ENCODE assay signal across 7 cellular contexts in genomic region chr14:64658696-64659317, GRCh38. TPM values are rescaled to one million over a fixed set of nuclear protein-coding genes. Genes with fewer than 3 reads are reported as not detected.
DNase-seq lines count a peak whose midpoint lies in the region; ATAC-seq, FAIRE-seq and TF ChIP-seq lines count a peak whose summit lies in the region.
"Not testable (repeated sequence)": the region's sequence is repeated elsewhere in the genome, so short reads cannot be mapped to it uniquely, and the experiment has no call there.

No MANE protein-coding gene starts in this region.

- intact Hi-C loops in activated T-helper 2 cell treated with anti-CD3 and anti-CD28 coated beads, Interferon-gamma antibody, Interleukin-2, Interleukin-4, amounts not matched to agents 10 μg/mL and 5 μg/mL and 100 μg/mL, durations not matched to agents 14 hours and 24 hours and 36 hours (cut with micrococcal nuclease); K562 (cut with micrococcal nuclease): not testable (repeated sequence)

- H3K27me3 ChIP-seq in CD8-positive, alpha-beta memory T cell (ENCODE audit: insufficient read depth, low read length, poor library complexity, severe bottlenecking); K562 (ENCODE audit: control insufficient read depth in 2 of 2, insufficient read depth in 2 of 2, low read length in 2 of 2); trophoblast cell (ENCODE audit: insufficient read depth, low read length): not testable (repeated sequence)

- in situ Hi-C loops in K562 (cut with MboI), result not testable (repeated sequence)

- H4K12ac ChIP-seq in trophoblast cell (ENCODE audit: low read depth, low read length), result not testable (repeated sequence)

- peak overlapping the region; percentile 45 for H2BK12ac ChIP-seq in trophoblast cell (ENCODE audit: low read length)

- H2AK5ac ChIP-seq in trophoblast cell (ENCODE audit: low read length), result not testable (repeated sequence)

- TF ChIP-seq CTCF in K562 (IDR thresholded peaks at IDR 0.05 in 2 of 3, conservative IDR thresholded peaks at IDR 0.05 in 1 of 3; ENCODE audit: insufficient read depth in 2 of 3, low read depth in 1 of 3, low read length in 3 of 3), result not testable (repeated sequence)

- not testable (repeated sequence) for H3K9ac ChIP-seq in K562 (ENCODE audit: insufficient read depth in 1 of 2, low read depth in 2 of 2, low read length in 2 of 2); trophoblast cell (ENCODE audit: low read length)

- not testable (repeated sequence) for H3K9me3 Mint-ChIP-seq in CD8-positive, alpha-beta memory T cell; T-cell; activated CD4-positive, alpha-beta T cell treated with anti-CD3 and anti-CD28 coated beads, Interleukin-2, amount 10 ng/mL, durations not matched to agents 7 days and 5 days; activated T-helper 2 cell treated with anti-CD3 and anti-CD28 coated beads, Interferon-gamma antibody, Interleukin-2, Interleukin-4, amounts not matched to agents 10 μg/mL and 5 μg/mL and 100 μg/mL, durations not matched to agents 14 hours and 24 hours and 36 hours; memory B cell

- TF ChIP-seq RAD21 in K562 (CRISPR knock-in tag; conservative IDR thresholded peaks at IDR 0.05 in 1 of 2, IDR thresholded peaks at IDR 0.05 in 1 of 2), result not testable (repeated sequence)

- peak overlapping the region; percentile 29 to 84 (median 72) for H3K4me3 Mint-ChIP-seq in CD8-positive, alpha-beta memory T cell
- peak overlapping the region; percentile 42 to 72 (median 65) for H3K4me3 Mint-ChIP-seq in T-cell
- H3K4me3 Mint-ChIP-seq in activated CD4-positive, alpha-beta T cell treated with anti-CD3 and anti-CD28 coated beads, Interleukin-2, amount 10 ng/mL, durations not matched to agents 7 days and 5 days, result peak overlapping the region; percentile 52
- peak overlapping the region; percentile 7 for H3K4me3 Mint-ChIP-seq in activated T-helper 2 cell treated with anti-CD3 and anti-CD28 coated beads, Interferon-gamma antibody, Interleukin-2, Interleukin-4, amounts not matched to agents 10 μg/mL and 5 μg/mL and 100 μg/mL, durations not matched to agents 14 hours and 24 hours and 36 hours (ENCODE audit: low read depth)
- peak overlapping the region; percentile 21 for H3K4me3 Mint-ChIP-seq in memory B cell

- not testable (repeated sequence) for H2BK120ac ChIP-seq in trophoblast cell (ENCODE audit: insufficient read depth, low read length, poor library complexity)

- CTCF ChIA-PET in CD8-positive, alpha-beta memory T cell (lab: Charles Lee); K562 (lab: Yijun Ruan, JAX; ENCODE audit: low intra/inter-chr PET ratio): not testable (repeated sequence)
- CTCF ChIA-PET in T-cell (lab: Charles Lee), result interaction anchor here in 1 of 2 donors (0.6 kb wide), 1 partner anchor 232 kb away, joined by 4 read pairs; no protein-coding TSS in a partner anchor
- CTCF ChIA-PET in activated CD4-positive, alpha-beta T cell treated with anti-CD3 and anti-CD28 coated beads, Interleukin-2, amount 10 ng/mL, durations not matched to agents 7 days and 5 days (lab: Charles Lee), result interaction anchor here (0.6 to 1.6 kb wide), 6 partner anchors 13 to 234 kb away, joined by 3 to 5 read pairs (median 4); no protein-coding TSS in a partner anchor

- peak overlapping the region in 4 of 8 donors; percentile 8 to 42 (median 22) for H3K27ac Mint-ChIP-seq in CD8-positive, alpha-beta memory T cell
- H3K27ac Mint-ChIP-seq in T-cell; activated CD4-positive, alpha-beta T cell treated with anti-CD3 and anti-CD28 coated beads, Interleukin-2, amount 10 ng/mL, durations not matched to agents 7 days and 5 days; activated T-helper 2 cell treated with anti-CD3 and anti-CD28 coated beads, Interferon-gamma antibody, Interleukin-2, Interleukin-4, amounts not matched to agents 10 μg/mL and 5 μg/mL and 100 μg/mL, durations not matched to agents 14 hours and 24 hours and 36 hours; memory B cell: not testable (repeated sequence)

- not testable (repeated sequence) for H3K23ac ChIP-seq in trophoblast cell (ENCODE audit: low read length)

- peak overlapping the region; percentile 34 for H4K91ac ChIP-seq in trophoblast cell (ENCODE audit: low read depth, low read length)

- H3K4me3 ChIP-seq in CD8-positive, alpha-beta memory T cell (ENCODE audit: low read length); K562; trophoblast cell (ENCODE audit: low read depth, low read length): not testable (repeated sequence)

- POLR2A ChIA-PET in CD8-positive, alpha-beta memory T cell (lab: Charles Lee); T-cell (lab: Charles Lee); activated CD4-positive, alpha-beta T cell treated with anti-CD3 and anti-CD28 coated beads, Interleukin-2, amount 10 ng/mL, durations not matched to agents 7 days and 5 days (lab: Charles Lee): not testable (repeated sequence)
- POLR2A ChIA-PET in K562 (lab: Yijun Ruan, JAX), result interaction anchor here (0.6 to 0.8 kb wide), 3 partner anchors 23 to 269 kb away, joined by 3 read pairs; no protein-coding TSS in a partner anchor

- H4K20me1 ChIP-seq in K562 (replicated peaks; ENCODE audit: control insufficient read depth, insufficient read depth, low read length), result not testable (repeated sequence)

- H2BK5ac ChIP-seq in trophoblast cell (ENCODE audit: low read depth, low read length, poor library complexity), result not testable (repeated sequence)

- peaks cover 10 to 22% of the 10 kb centered on the region in 2 donors for H3K27me3 Mint-ChIP-seq in CD8-positive, alpha-beta memory T cell
- peaks cover 6 to 22% of the 10 kb centered on the region in 2 donors for H3K27me3 Mint-ChIP-seq in T-cell
- peaks cover 27% of the 10 kb centered on the region for H3K27me3 Mint-ChIP-seq in activated CD4-positive, alpha-beta T cell treated with anti-CD3 and anti-CD28 coated beads, Interleukin-2, amount 10 ng/mL, durations not matched to agents 7 days and 5 days
- peaks cover 20% of the 10 kb centered on the region for H3K27me3 Mint-ChIP-seq in activated T-helper 2 cell treated with anti-CD3 and anti-CD28 coated beads, Interferon-gamma antibody, Interleukin-2, Interleukin-4, amounts not matched to agents 10 μg/mL and 5 μg/mL and 100 μg/mL, durations not matched to agents 14 hours and 24 hours and 36 hours (ENCODE audit: low read depth)
- H3K27me3 Mint-ChIP-seq in memory B cell, result peaks cover 15% of the 10 kb centered on the region

- not testable (repeated sequence) for H3K14ac ChIP-seq in trophoblast cell (ENCODE audit: low read length)

- ATAC-seq in T-cell (replicated peaks in 1 of 4); K562; memory B cell (ENCODE audit: low read depth): not testable (repeated sequence)

- H3K36me3 Mint-ChIP-seq in CD8-positive, alpha-beta memory T cell; T-cell; activated CD4-positive, alpha-beta T cell treated with anti-CD3 and anti-CD28 coated beads, Interleukin-2, amount 10 ng/mL, durations not matched to agents 7 days and 5 days (ENCODE audit: low read depth); activated T-helper 2 cell treated with anti-CD3 and anti-CD28 coated beads, Interferon-gamma antibody, Interleukin-2, Interleukin-4, amounts not matched to agents 10 μg/mL and 5 μg/mL and 100 μg/mL, durations not matched to agents 14 hours and 24 hours and 36 hours (ENCODE audit: low read depth); memory B cell: not testable (repeated sequence)

- not testable (repeated sequence) for TF ChIP-seq POLR2A in K562 (conservative IDR thresholded peaks at IDR 0.05)

- H3K79me2 ChIP-seq in K562 (ENCODE audit: control insufficient read depth, insufficient read depth, low read length); trophoblast cell (ENCODE audit: control insufficient read depth, insufficient read depth, low read length, poor library complexity): not testable (repeated sequence)

- not testable (repeated sequence) for BruUV-seq in K562 (replicated peaks; lab: Mats Ljungman, UMichigan)

- H3K27ac ChIP-seq in CD8-positive, alpha-beta memory T cell (ENCODE audit: low read depth, low read length); K562 (ENCODE audit: extremely low read depth, low read depth, low read length); trophoblast cell (ENCODE audit: low read depth, low read length): not testable (repeated sequence)

- peaks cover 9 to 11% (median 10%) of the 10 kb centered on the region in 3 donors for H3K4me1 Mint-ChIP-seq in CD8-positive, alpha-beta memory T cell
- H3K4me1 Mint-ChIP-seq in T-cell, result peaks cover 7 to 13% (median 9%) of the 10 kb centered on the region in 3 donors
- peaks cover 18% of the 10 kb centered on the region for H3K4me1 Mint-ChIP-seq in activated CD4-positive, alpha-beta T cell treated with anti-CD3 and anti-CD28 coated beads, Interleukin-2, amount 10 ng/mL, durations not matched to agents 7 days and 5 days
- peaks cover 13% of the 10 kb centered on the region for H3K4me1 Mint-ChIP-seq in activated T-helper 2 cell treated with anti-CD3 and anti-CD28 coated beads, Interferon-gamma antibody, Interleukin-2, Interleukin-4, amounts not matched to agents 10 μg/mL and 5 μg/mL and 100 μg/mL, durations not matched to agents 14 hours and 24 hours and 36 hours (ENCODE audit: low read depth)
- not testable (repeated sequence) for H3K4me1 Mint-ChIP-seq in memory B cell

- not testable (repeated sequence) for H3K4ac ChIP-seq in trophoblast cell (ENCODE audit: low read depth, low read length)

- H3K9me1 ChIP-seq in K562 (ENCODE audit: control insufficient read depth, insufficient read depth, low read length), result not testable (repeated sequence)

- not testable (repeated sequence) for H3K36me3 ChIP-seq in CD8-positive, alpha-beta memory T cell (ENCODE audit: insufficient read depth, low read length); K562 (ENCODE audit: control insufficient read depth, insufficient read depth, low read length); trophoblast cell (ENCODE audit: control insufficient read depth in 1 of 2, insufficient read depth in 2 of 2, low read length in 2 of 2)

- not testable (repeated sequence) for TF ChIP-seq EP300 in K562 (IDR thresholded peaks at IDR 0.05; ENCODE audit: low read length)

- peaks cover 26% of the 10 kb centered on the region for H3K79me1 ChIP-seq in trophoblast cell (ENCODE audit: low read length)

- peak overlapping the region; percentile 32; the same call in 1 of the 2 replicates for H3K4me2 ChIP-seq in K562 (ENCODE audit: insufficient read depth, low read length)
- not testable (repeated sequence) for H3K4me2 ChIP-seq in trophoblast cell (ENCODE audit: low read length)

- H3K4me1 ChIP-seq in CD8-positive, alpha-beta memory T cell (ENCODE audit: insufficient read depth, low read length); K562 (replicated peaks in 1 of 2; ENCODE audit: control insufficient read depth in 2 of 2, insufficient read depth in 2 of 2, low read length in 2 of 2): not testable (repeated sequence)
- peaks cover 10 to 13% of the 10 kb centered on the region in 2 experiments for H3K4me1 ChIP-seq in trophoblast cell (ENCODE audit: control insufficient read depth in 1 of 2, insufficient read depth in 2 of 2, low read length in 2 of 2)

- not testable (repeated sequence) for FAIRE-seq in K562 (lab: Jason Lieb, UNC)

- H2AFZ ChIP-seq in K562 (ENCODE audit: low read depth, low read length); trophoblast cell (ENCODE audit: insufficient read depth, low read length, poor library complexity): not testable (repeated sequence)

- H3K18ac ChIP-seq in trophoblast cell (ENCODE audit: low read length), result not testable (repeated sequence)

- H3K9me3 ChIP-seq in CD8-positive, alpha-beta memory T cell (ENCODE audit: low read length); K562 (replicated peaks; ENCODE audit: control insufficient read depth, insufficient read depth, low read depth, low read length); trophoblast cell (ENCODE audit: insufficient read depth, low read depth, low read length): not testable (repeated sequence)

- not testable (repeated sequence) for H4K8ac ChIP-seq in trophoblast cell (ENCODE audit: low read depth, low read length)

- not testable (repeated sequence) for DNase-seq in CD8-positive, alpha-beta memory T cell; activated CD4-positive, alpha-beta T cell treated with anti-CD3 and anti-CD28 coated beads, Interleukin-2, amount 10 ng/mL, durations not matched to agents 7 days and 5 days; activated T-helper 2 cell treated with anti-CD3 and anti-CD28 coated beads, Interferon-gamma antibody, Interleukin-2, Interleukin-4, amounts not matched to agents 10 μg/mL and 5 μg/mL and 100 μg/mL, durations not matched to agents 14 hours and 24 hours and 36 hours (ENCODE audit: low spot score); memory B cell (ENCODE audit: low spot score in 2 of 2); trophoblast cell
- DNase-seq in T-cell (peak in 1 of 34 experiments; percentile 5), K562 (ENCODE audit: extremely low read depth in 1 of 4, low spot score in 3 of 4) (peak in 1 of 4 experiments; percentile 5)

- 15% methylated on average over 10 of the region's 17 CpGs for WGBS in K562 (ENCODE audit: insufficient coverage, low coverage, missing lambda C conversion rate)
- no CpG with 5 or more reads among the region's 17 CpGs for WGBS in trophoblast cell (ENCODE audit: extremely low coverage, insufficient coverage, insufficient read length)

RNA-seq across cellular contexts. Expression of gene PLEKHG3, which starts 45.4 kb away (rescaled TPM):
- total RNA-seq in CD8-positive, alpha-beta memory T cell, result 1 to 10 TPM; 4.9 to 5.0 TPM
- polyA plus RNA-seq in CD8-positive, alpha-beta memory T cell, result 61.1 TPM
- total RNA-seq in T-cell, result 10 to 100 TPM; 12.4 to 58.2 (median 27.3) TPM
- total RNA-seq in activated CD4-positive, alpha-beta T cell treated with anti-CD3 and anti-CD28 coated beads, Interleukin-2, amount 10 ng/mL, durations not matched to agents 7 days and 5 days, result 10 to 100 TPM; 36.0 to 39.5 TPM
- 1.0 and 1.9 TPM in 2 replicates for total RNA-seq in activated T-helper 2 cell treated with anti-CD3 and anti-CD28 coated beads, Interferon-gamma antibody, Interleukin-2, Interleukin-4, amounts not matched to agents 10 μg/mL and 5 μg/mL and 100 μg/mL, durations not matched to agents 14 hours and 24 hours and 36 hours
- total RNA-seq in K562 (2011; cell fraction: chromatin; rRNA removed; ENCODE audit: low replicate concordance), result 0.07 TPM in 1 of 2 replicates, not detected in the other
- not detected in 2 replicates for total RNA-seq in K562 (2011; cell fraction: nucleolus; rRNA removed)
- total RNA-seq in K562 (2011; cell fraction: nucleoplasm; rRNA removed), result not detected in 2 replicates
- not detected in 2 replicates for total RNA-seq in K562 (2014; rRNA removed)
- not detected in 2 replicates for total RNA-seq in K562 (2014; rRNA removed; fragmentation: Illumina TruSeq; extraction: Trizol)
- total RNA-seq in K562 (2015; rRNA removed; fragmentation: Illumina TruSeq; extraction: Trizol), result not detected in 2 replicates
- 0.11 and 0.16 TPM in 2 replicates for total RNA-seq in K562 (2021)
- polyA plus RNA-seq in K562 (2011; rRNA removed), result 0.04 TPM in 1 of 2 replicates, not detected in the other
- 0.06 and 0.16 TPM in 2 replicates for polyA plus RNA-seq in K562 (2011; cell fraction: cytosol; rRNA removed)
- polyA plus RNA-seq in K562 (2011; cell fraction: nucleus; rRNA removed), result 0.16 and 0.25 TPM in 2 replicates
- polyA plus RNA-seq in K562 (2012), result 0.08 TPM in 1 of 2 replicates, not detected in the other
- polyA plus RNA-seq in K562 (2014; fragmentation: Illumina TruSeq; extraction: Trizol), result not detected in 2 replicates
- not detected for polyA plus RNA-seq in K562 (2014; fragmentation: Nextera tagmentation; extraction: Ambion mirVana)
- not detected in 2 replicates for polyA plus RNA-seq in K562 (2014; rRNA removed)
- polyA minus RNA-seq in K562 (2011; rRNA and poly(A)+ RNA removed), result not detected in 2 replicates
- 2.6 TPM in 1 of 2 replicates, not detected in the other for polyA minus RNA-seq in K562 (2011; cell fraction: cytosol; rRNA and poly(A)+ RNA removed)
- under 0.01 and 0.27 TPM in 2 replicates for polyA minus RNA-seq in K562 (2011; cell fraction: nucleus; rRNA and poly(A)+ RNA removed)
- polyA plus RNA-seq in trophoblast cell (2013), result 54.5 and 57.2 TPM in 2 replicates

Comparison
In these comparisons a context has a peak if more than half of its experiments do, and no peak if none do; other contexts are left out.
1. H3K4me3 Mint-ChIP-seq: peak in every context shown above with its lines; median percentile 72 in CD8-positive, alpha-beta memory T cell; 65 in T-cell; 52 in activated CD4-positive, alpha-beta T cell treated with anti-CD3 and anti-CD28 coated beads, Interleukin-2, amount 10 ng/mL, durations not matched to agents 7 days and 5 days; 21 in memory B cell; 7 in activated T-helper 2 cell treated with anti-CD3 and anti-CD28 coated beads, Interferon-gamma antibody, Interleukin-2, Interleukin-4, amounts not matched to agents 10 μg/mL and 5 μg/mL and 100 μg/mL, durations not matched to agents 14 hours and 24 hours and 36 hours.